ENCODE assay signal across 8 cellular contexts in genomic region chr17:35372846-35373531, GRCh38. TPM values are rescaled to one million over a fixed set of nuclear protein-coding genes. Genes with fewer than 3 reads are reported as not detected.
DNase-seq lines count a peak whose midpoint lies in the region; ATAC-seq and TF ChIP-seq lines count a peak whose summit lies in the region.

No MANE protein-coding gene starts in this region.

- peaks cover 0 to 3% (median 0%) of the 10 kb centered on the region in 3 experiments for H3K36me3 ChIP-seq in naive thymus-derived CD4-positive, alpha-beta T cell (ENCODE audit: control insufficient read depth in 2 of 3, insufficient read depth in 3 of 3, low read length in 3 of 3)
- no peaks in the 10 kb centered on the region for H3K36me3 ChIP-seq in vagina

- CTCF ChIA-PET in naive thymus-derived CD4-positive, alpha-beta T cell (lab: Charles Lee), result interaction anchor here (1.0 to 1.6 kb wide), 3 partner anchors 8 to 115 kb away, joined by 3 to 7 read pairs (median 4); no protein-coding TSS in a partner anchor

- ATAC-seq in HG03354 (IDR thresholded peaks at IDR 0.05; ENCODE audit: poor library complexity, severe bottlenecking, unreplicated experiment) (peak; percentile 8), HG03520 (IDR thresholded peaks at IDR 0.05; ENCODE audit: unreplicated experiment) (no peak)
- ATAC-seq in effector memory CD8-positive, alpha-beta T cell (replicated peaks), result peak; percentile 12
- peak; percentile 15 for ATAC-seq in naive thymus-derived CD4-positive, alpha-beta T cell

- no peaks in the 10 kb centered on the region for H3K27me3 Mint-ChIP-seq in effector memory CD8-positive, alpha-beta T cell
- H3K27me3 Mint-ChIP-seq in naive thymus-derived CD4-positive, alpha-beta T cell, result peaks cover 0 to 4% (median 0%) of the 10 kb centered on the region in 5 donors

- peaks cover 7 to 19% of the 10 kb centered on the region in 2 donors for H3K4me1 ChIP-seq in naive thymus-derived CD4-positive, alpha-beta T cell (ENCODE audit: control insufficient read depth in 2 of 2, insufficient read depth in 2 of 2, low read length in 2 of 2)
- peaks cover 12% of the 10 kb centered on the region for H3K4me1 ChIP-seq in vagina

- H3K9me3 Mint-ChIP-seq in effector memory CD8-positive, alpha-beta T cell, result peaks cover 0 to 1% of the 10 kb centered on the region in 2 donors
- peaks cover 0 to 25% (median 9%) of the 10 kb centered on the region in 11 donors for H3K9me3 Mint-ChIP-seq in naive thymus-derived CD4-positive, alpha-beta T cell

- H3K27ac ChIP-seq in naive thymus-derived CD4-positive, alpha-beta T cell (ENCODE audit: low read depth, low read length), result peak overlapping the region; percentile 99
- H3K27ac ChIP-seq in vagina, result peak overlapping the region; percentile 100

- H3K4me3 ChIP-seq in GM12865 (ENCODE audit: low read depth, low read length) (peak overlapping the region; percentile 72), vagina (peak overlapping the region; percentile 64 to 82)
- peak overlapping the region; percentile 92 for H3K4me3 ChIP-seq in naive thymus-derived CD4-positive, alpha-beta T cell (ENCODE audit: low read length)

- DNase-seq in GM12865 (ENCODE audit: low read depth), result peak; percentile 46
- peak; percentile 16 for DNase-seq in T-helper 9 cell
- peak in 1 of 3 experiments; percentile 6 for DNase-seq in effector memory CD8-positive, alpha-beta T cell
- DNase-seq in naive thymus-derived CD4-positive, alpha-beta T cell, result peak in 5 of 9 donors; percentile 2 to 54 (median 22)
- no peak for DNase-seq in vagina (ENCODE audit: extremely low spot score in 2 of 2)
- no peak for DNase-seq in GM19238 (ENCODE audit: insufficient read length, low spot score)

- peaks cover 52 to 61% of the 10 kb centered on the region in 2 donors for H3K4me1 Mint-ChIP-seq in effector memory CD8-positive, alpha-beta T cell (ENCODE audit: low read depth in 2 of 2)
- H3K4me1 Mint-ChIP-seq in naive thymus-derived CD4-positive, alpha-beta T cell, result peaks cover 24 to 75% (median 60%) of the 10 kb centered on the region in 7 donors

- peaks cover 0 to 5% (median 0%) of the 10 kb centered on the region in 3 experiments for H3K9me3 ChIP-seq in naive thymus-derived CD4-positive, alpha-beta T cell (ENCODE audit: control insufficient read depth in 2 of 3, low read length in 3 of 3)
- H3K9me3 ChIP-seq in vagina, result no peaks in the 10 kb centered on the region

- intact Hi-C loops in naive thymus-derived CD4-positive, alpha-beta T cell (cut with micrococcal nuclease), result loop anchor here (1.0 to 10.0 kb wide), 12 partner anchors 26 to 432 kb away; partner anchors contain the start of genes SLFN13 (in 2 of the 2), SLFN5 (in 2 of the 2), AP2B1 (in 1 of the 2) and SLFN12 (in 1 of the 2)
- intact Hi-C loops in vagina (cut with DNase I), result no loop called here

- H3K27ac Mint-ChIP-seq in effector memory CD8-positive, alpha-beta T cell, result peak overlapping the region; percentile 97 to 98
- H3K27ac Mint-ChIP-seq in naive thymus-derived CD4-positive, alpha-beta T cell, result peak overlapping the region; percentile 92 to 99 (median 99)

- TF ChIP-seq CTCF in GM12865 (IDR thresholded peaks at IDR 0.05; ENCODE audit: insufficient read depth, low read depth, low read length, missing control alignments) (no peak), vagina (IDR thresholded peaks at IDR 0.05) (no peak)

- POLR2A ChIA-PET in naive thymus-derived CD4-positive, alpha-beta T cell (lab: Charles Lee), result interaction anchor here (0.5 to 3.5 kb wide), 22 partner anchors 9 to 312 kb away, joined by 3 to 18 read pairs (median 5); partner anchors contain the start of genes PEX12, SLFN12L, SLFN13 and SLFN5

- no peak for TF ChIP-seq POLR2A in vagina (IDR thresholded peaks at IDR 0.05)

- H3K27me3 ChIP-seq in naive thymus-derived CD4-positive, alpha-beta T cell (ENCODE audit: control insufficient read depth in 2 of 2, insufficient read depth in 2 of 2, low read length in 2 of 2), result no peaks in the 10 kb centered on the region
- no peaks in the 10 kb centered on the region for H3K27me3 ChIP-seq in vagina

- H3K36me3 Mint-ChIP-seq in effector memory CD8-positive, alpha-beta T cell (ENCODE audit: insufficient read depth), result peaks cover 27% of the 10 kb centered on the region
- H3K36me3 Mint-ChIP-seq in naive thymus-derived CD4-positive, alpha-beta T cell, result peaks cover 0 to 40% (median 10%) of the 10 kb centered on the region in 5 donors

- H3K4me3 Mint-ChIP-seq in effector memory CD8-positive, alpha-beta T cell, result peak overlapping the region; percentile 97 to 99
- H3K4me3 Mint-ChIP-seq in naive thymus-derived CD4-positive, alpha-beta T cell, result peak overlapping the region; percentile 94 to 99 (median 98)

RNA-seq across cellular contexts. Expression of gene SLFN11, which starts 0.4 kb away (rescaled TPM):
- total RNA-seq in naive thymus-derived CD4-positive, alpha-beta T cell, result 10 to 100 TPM; 13.8 to 71.9 (median 29.7) TPM
- polyA plus RNA-seq in naive thymus-derived CD4-positive, alpha-beta T cell, result 1 to 10 TPM; 5.5 to 8.0 TPM
- 21.1 TPM for total RNA-seq in vagina

RNA-seq across cellular contexts. Expression of gene SLFN12, which starts 59.3 kb away (rescaled TPM):
- total RNA-seq in naive thymus-derived CD4-positive, alpha-beta T cell, result 10 to 100 TPM in 2 of 5 experiments, 1 to 10 TPM in 3; 4.2 to 14.9 (median 6.5) TPM
- polyA plus RNA-seq in naive thymus-derived CD4-positive, alpha-beta T cell, result 1 to 10 TPM; 2.2 to 2.8 TPM
- total RNA-seq in vagina, result 5.9 TPM

Comparison
In these comparisons a context has a peak if more than half of its experiments do, and no peak if none do; other contexts are left out.
1. DNase-seq: peak in GM12865 (single experiment), T-helper 9 cell (single experiment) and naive thymus-derived CD4-positive, alpha-beta T cell (5 of 9); none in vagina (0 of 2) and GM19238 (single experiment).
2. Peak in every context shown above with its lines, with median percentiles within 50 percentile points of each other: H3K4me3 ChIP-seq.